Comparison of ENCODE assay signal across 24 cellular contexts in genomic region chr5:125775896-125776295, GRCh38.
"Had no signal": no experiment of that assay in that cellular context is flagged by ENCODE, and none has a peak within 500 bp of the region (broad histone marks: within the 10 kb centered on the region; RNA-seq: fewer than 3 reads in every experiment).

No MANE protein-coding gene starts in this region.

- H3K4me1 ChIP-seq: adrenal gland, Peyer's patch, SJCRH30 had no signal

- H3K4me2 ChIP-seq: SK-N-SH had no signal

- H3K27me3 ChIP-seq: adrenal gland, Peyer's patch, SJCRH30 had no signal

- H3K9ac ChIP-seq: SK-N-SH had no signal

- ATAC-seq: activated CD4-positive, alpha-beta T cell treated with anti-CD3 and anti-CD28 coated beads for 36 hours; activated CD8-positive, alpha-beta T cell treated with anti-CD3 and anti-CD28 coated beads for 36 hours; activated T-cell treated with anti-CD3 and anti-CD28 coated beads, Interleukin-2, amount 50 U/mL, for 72 hours had no signal

- H3K27ac ChIP-seq: adrenal gland, Peyer's patch, RWPE1, SJCRH30, WERI-Rb-1 had no signal

- H3K4me3 ChIP-seq: adrenal gland, Peyer's patch, SJCRH30 had no signal

- DNase-seq: activated CD4-positive, alpha-beta T cell treated with anti-CD3 and anti-CD28 coated beads for 36 hours; activated CD4-positive, alpha-beta T cell treated with anti-CD3 and anti-CD28 coated beads, Interleukin-2, amount 50 U/mL, for 1 hour; activated CD8-positive, alpha-beta memory T cell treated with anti-CD3 and anti-CD28 coated beads, Interleukin-2, amount 50 U/mL, for 4 hours; activated CD8-positive, alpha-beta T cell treated with anti-CD3 and anti-CD28 coated beads for 36 hours; activated gamma-delta T cell treated with Interleukin-2 at 50 U/mL for 16 hours; activated naive CD4-positive, alpha-beta T cell treated with anti-CD3 and anti-CD28 coated beads, Interleukin-2, amount 50 U/mL, for 16 hours; activated naive CD8-positive, alpha-beta T cell treated with anti-CD3 and anti-CD28 coated beads, Interleukin-2, amount 10 ng/mL, durations not matched to agents 7 days and 5 days; activated T-cell treated with anti-CD3 and anti-CD28 coated beads, Interleukin-2, amount 50 U/mL, for 72 hours; adrenal gland; caudate nucleus; KG1; NCI-H1048; NCI-H146; NCI-H187 treated with DMSO at 0.1 percent for 48 hours; NCI-H2081 treated with DMSO at 0.1 percent for 48 hours; NCI-H226; NCI-H510A; Peyer's patch; Right ventricle myocardium superior; SJCRH30; SK-N-SH; T-helper 1 cell; WERI-Rb-1 had no signal

- H3K36me3 ChIP-seq: adrenal gland, Peyer's patch, SJCRH30, WERI-Rb-1 had no signal
